In genomic region chr22:44703269-44703870, GRCh38 we compare ENCODE assay signal across 8 cellular contexts. TPM values are rescaled to one million over a fixed set of nuclear protein-coding genes. Genes with fewer than 3 reads are reported as not detected.
DNase-seq lines count a peak whose midpoint lies in the region; ATAC-seq, FAIRE-seq and TF ChIP-seq lines count a peak whose summit lies in the region.

No MANE protein-coding gene starts in this region.

- H3K27me3 ChIP-seq in HepG2 (ENCODE audit: control insufficient read depth in 1 of 2, insufficient read depth in 2 of 2, low read length in 2 of 2) (no peaks in the 10 kb centered on the region), stomach smooth muscle (ENCODE audit: control insufficient read depth in 1 of 2, insufficient read depth in 2 of 2, low read length in 2 of 2) (peaks cover 25 to 33% of the 10 kb centered on the region in 2 donors)

- H3K9ac ChIP-seq in HepG2 (ENCODE audit: insufficient read depth, low read depth, low read length) (peak overlapping the region; percentile 78), stomach smooth muscle (ENCODE audit: low read length in 2 of 2) (no peak overlapping the region)

- H3K9me3 Mint-ChIP-seq in activated CD4-positive, alpha-beta T cell treated with anti-CD3 and anti-CD28 coated beads, Interleukin-2, amount 10 ng/mL, durations not matched to agents 24 days and 14 days, result no peaks in the 10 kb centered on the region
- no peaks in the 10 kb centered on the region for H3K9me3 Mint-ChIP-seq in activated naive CD8-positive, alpha-beta T cell treated with anti-CD3 and anti-CD28 coated beads, Interleukin-2, amount 10 ng/mL, durations not matched to agents 7 days and 5 days

- H3K4me2 ChIP-seq in HepG2 (ENCODE audit: low read depth, low read length), result peak overlapping the region; percentile 90

- H2AFZ ChIP-seq in HepG2 (ENCODE audit: low read length), result no peak overlapping the region

- 85% methylated on average over 17 of the region's 22 CpGs for WGBS in HepG2 (ENCODE audit: low lambda C conversion rate)

- no peaks in the 10 kb centered on the region for H3K9me3 ChIP-seq in HepG2 (ENCODE audit: low read length)
- H3K9me3 ChIP-seq in stomach smooth muscle (ENCODE audit: control insufficient read depth in 2 of 2, low read length in 2 of 2), result no peaks in the 10 kb centered on the region

- H3K79me2 ChIP-seq in HepG2 (ENCODE audit: insufficient read depth, low read length), result peaks cover 21% of the 10 kb centered on the region

- H3K36me3 Mint-ChIP-seq in activated CD4-positive, alpha-beta T cell treated with anti-CD3 and anti-CD28 coated beads, Interleukin-2, amount 10 ng/mL, durations not matched to agents 24 days and 14 days (ENCODE audit: low read depth), result peaks cover 1% of the 10 kb centered on the region
- peaks cover 3% of the 10 kb centered on the region for H3K36me3 Mint-ChIP-seq in activated naive CD8-positive, alpha-beta T cell treated with anti-CD3 and anti-CD28 coated beads, Interleukin-2, amount 10 ng/mL, durations not matched to agents 7 days and 5 days

- H3K27ac Mint-ChIP-seq in activated CD4-positive, alpha-beta T cell treated with anti-CD3 and anti-CD28 coated beads, Interleukin-2, amount 10 ng/mL, durations not matched to agents 24 days and 14 days, result no peak overlapping the region
- H3K27ac Mint-ChIP-seq in activated naive CD8-positive, alpha-beta T cell treated with anti-CD3 and anti-CD28 coated beads, Interleukin-2, amount 10 ng/mL, durations not matched to agents 7 days and 5 days, result no peak overlapping the region

- no peak for TF ChIP-seq EP300 in HepG2 (IDR thresholded peaks at IDR 0.05; ENCODE audit: low read depth in 2 of 2, low read length in 2 of 2)
- no peak for TF ChIP-seq EP300 in HepG2 (CRISPR knock-in tag; IDR thresholded peaks at IDR 0.05; ENCODE audit: borderline replicate concordance)

- in situ Hi-C loops in HepG2 (cut with HindIII; ENCODE audit: extremely low pct_ligation_motif_present, low pct_unique_long_range_greater_than_20kb), result no loop called here

- no peak for TF ChIP-seq RAD21 in HepG2 (CRISPR knock-in tag; IDR thresholded peaks at IDR 0.05)

- ATAC-seq in activated naive CD8-positive, alpha-beta T cell treated with anti-CD3 and anti-CD28 coated beads, Interleukin-2, amount 10 ng/mL, durations not matched to agents 7 days and 5 days (ENCODE audit: low read depth), result no peak
- ATAC-seq in HepG2 (no peak), GM18511 (IDR thresholded peaks at IDR 0.05; ENCODE audit: unreplicated experiment) (no peak)

- POLR2A ChIA-PET in activated naive CD8-positive, alpha-beta T cell treated with anti-CD3 and anti-CD28 coated beads, Interleukin-2, amount 10 ng/mL, durations not matched to agents 7 days and 5 days (lab: Charles Lee), result interaction anchor here (0.6 to 1.6 kb wide), 4 partner anchors 10 to 522 kb away, joined by 3 to 4 read pairs (median 3); partner anchors contain the start of gene PARVG
- POLR2A ChIA-PET in HepG2 (lab: Yijun Ruan, JAX), result no interaction called here

- H3K36me3 ChIP-seq in HepG2 (replicated peaks in 1 of 2; ENCODE audit: control insufficient read depth in 1 of 2, insufficient read depth in 2 of 2, low read length in 2 of 2), result peaks cover 1 to 11% of the 10 kb centered on the region in 2 experiments; a peak in 2 of 5 replicates
- H3K36me3 ChIP-seq in stomach smooth muscle (ENCODE audit: control insufficient read depth in 2 of 2, insufficient read depth in 2 of 2, low read length in 2 of 2), result no peaks in the 10 kb centered on the region

- FAIRE-seq in HepG2 (lab: Jason Lieb, UNC), result no peak

- H3K27me3 Mint-ChIP-seq in activated CD4-positive, alpha-beta T cell treated with anti-CD3 and anti-CD28 coated beads, Interleukin-2, amount 10 ng/mL, durations not matched to agents 24 days and 14 days, result peaks cover 3% of the 10 kb centered on the region
- H3K27me3 Mint-ChIP-seq in activated naive CD8-positive, alpha-beta T cell treated with anti-CD3 and anti-CD28 coated beads, Interleukin-2, amount 10 ng/mL, durations not matched to agents 7 days and 5 days, result no peaks in the 10 kb centered on the region

- no TSS peak for BruUV-seq in HepG2 (replicated peaks; lab: Mats Ljungman, UMichigan)

- peaks cover 10% of the 10 kb centered on the region; the same call in 1 of the 2 replicates for H4K20me1 ChIP-seq in HepG2 (ENCODE audit: insufficient read depth, low read length)

- peaks cover 29% of the 10 kb centered on the region for H3K4me1 ChIP-seq in HepG2 (ENCODE audit: insufficient read depth, low read length)
- H3K4me1 ChIP-seq in stomach smooth muscle (ENCODE audit: control insufficient read depth, insufficient read depth, low read length), result peaks cover 15% of the 10 kb centered on the region

- peak overlapping the region; percentile 75 to 88 (median 85); a peak in 5 of 6 replicates for H3K4me3 ChIP-seq in HepG2 (replicated peaks in 1 of 3; ENCODE audit: insufficient read depth in 1 of 3, low read depth in 2 of 3, low read length in 3 of 3)
- H3K4me3 ChIP-seq in stomach smooth muscle (ENCODE audit: low read length in 2 of 2), result peak overlapping the region; percentile 35 to 66

- CTCF ChIA-PET in HepG2 (lab: Yijun Ruan, JAX; ENCODE audit: low intra/inter-chr PET ratio, low total read pairs), result no interaction called here

- peaks cover 4% of the 10 kb centered on the region for H3K4me1 Mint-ChIP-seq in activated CD4-positive, alpha-beta T cell treated with anti-CD3 and anti-CD28 coated beads, Interleukin-2, amount 10 ng/mL, durations not matched to agents 24 days and 14 days
- peaks cover 10% of the 10 kb centered on the region for H3K4me1 Mint-ChIP-seq in activated naive CD8-positive, alpha-beta T cell treated with anti-CD3 and anti-CD28 coated beads, Interleukin-2, amount 10 ng/mL, durations not matched to agents 7 days and 5 days

- H3K27ac ChIP-seq in HepG2 (ENCODE audit: extremely low read length, insufficient read depth, low read length) (no peak overlapping the region), stomach smooth muscle (ENCODE audit: low read length) (no peak overlapping the region)

- intact Hi-C loops in activated CD4-positive, alpha-beta T cell treated with anti-CD3 and anti-CD28 coated beads, Interleukin-2, amount 10 ng/mL, durations not matched to agents 24 days and 14 days (cut with micrococcal nuclease), result no loop called here
- intact Hi-C loops in HepG2 (cut with micrococcal nuclease; ENCODE audit: unreplicated experiment), result no loop called here

- peak overlapping the region; percentile 75 for H3K4me3 Mint-ChIP-seq in activated CD4-positive, alpha-beta T cell treated with anti-CD3 and anti-CD28 coated beads, Interleukin-2, amount 10 ng/mL, durations not matched to agents 24 days and 14 days
- H3K4me3 Mint-ChIP-seq in activated naive CD8-positive, alpha-beta T cell treated with anti-CD3 and anti-CD28 coated beads, Interleukin-2, amount 10 ng/mL, durations not matched to agents 7 days and 5 days, result peak overlapping the region; percentile 74

- no peak for DNase-seq in activated CD4-positive, alpha-beta T cell treated with anti-CD3 and anti-CD28 coated beads, Interleukin-2, amount 10 ng/mL, durations not matched to agents 24 days and 14 days
- no peak for DNase-seq in activated CD4-positive, alpha-beta T cell treated with anti-CD3 and anti-CD28 coated beads for 4 hours
- DNase-seq in activated naive CD8-positive, alpha-beta T cell treated with anti-CD3 and anti-CD28 coated beads, Interleukin-2, amount 10 ng/mL, durations not matched to agents 7 days and 5 days, result no peak
- no peak for DNase-seq in HepG2 (ENCODE audit: low spot score)
- no peak for DNase-seq in NCI-H82 treated with DMSO at 0.1 percent for 48 hours (lab: John Stamatoyannopoulos, UW; ENCODE audit: unreplicated experiment)
- DNase-seq in NCI-H1436 treated with DMSO at 0.1 percent for 48 hours (lab: John Stamatoyannopoulos, UW), result no peak

- no peak for TF ChIP-seq CTCF in HepG2 (CRISPR knock-in tag; IDR thresholded peaks at IDR 0.05)

- TF ChIP-seq POLR2A in HepG2 (IDR thresholded peaks at IDR 0.05; ENCODE audit: insufficient read depth in 1 of 2, low read depth in 2 of 2, low read length in 2 of 2), result no peak

RNA-seq across cellular contexts. Expression of gene PRR5, which starts 1.4 kb away (rescaled TPM):
- 22.7 and 23.6 TPM in 2 replicates for total RNA-seq in activated CD4-positive, alpha-beta T cell treated with anti-CD3 and anti-CD28 coated beads, Interleukin-2, amount 10 ng/mL, durations not matched to agents 24 days and 14 days
- total RNA-seq in activated naive CD8-positive, alpha-beta T cell treated with anti-CD3 and anti-CD28 coated beads, Interleukin-2, amount 10 ng/mL, durations not matched to agents 7 days and 5 days, result 10 to 100 TPM; 51.5 to 52.3 TPM
- total RNA-seq in HepG2 (2016; rRNA removed; fragmentation: Illumina TruSeq; extraction: Trizol), result 19.4 and 27.5 TPM in 2 replicates
- total RNA-seq in HepG2 (2016; cell fraction: cytosol; rRNA removed; fragmentation: Illumina TruSeq; extraction: Trizol; ENCODE audit: low read depth), result 11.8 and 14.1 TPM in 2 replicates
- 18.0 and 27.8 TPM in 2 replicates for total RNA-seq in HepG2 (2016; cell fraction: insoluble cytoplasmic fraction; rRNA removed; fragmentation: Illumina TruSeq; extraction: Trizol)
- total RNA-seq in HepG2 (2016; cell fraction: membrane; rRNA removed; fragmentation: Illumina TruSeq; extraction: Trizol), result 20.5 and 24.3 TPM in 2 replicates
- total RNA-seq in HepG2 (2016; cell fraction: nucleus; rRNA removed; fragmentation: Illumina TruSeq; extraction: Trizol), result 29.0 and 30.8 TPM in 2 replicates
- polyA plus RNA-seq in HepG2 (2011; rRNA removed), result 11.6 and 14.2 TPM in 2 replicates
- polyA plus RNA-seq in HepG2 (2011; cell fraction: cytosol; rRNA removed), result 10.6 and 15.7 TPM in 2 replicates
- 37.8 and 39.5 TPM in 2 replicates for polyA plus RNA-seq in HepG2 (2011; cell fraction: nucleus; rRNA removed)
- polyA plus RNA-seq in HepG2 (2012), result 9.0 and 15.0 TPM in 2 replicates
- 15.7 and 19.9 TPM in 2 replicates for polyA plus RNA-seq in HepG2 (2016; cell fraction: cytosol; fragmentation: Illumina TruSeq; extraction: Trizol; ENCODE audit: low read depth)
- polyA plus RNA-seq in HepG2 (2016; cell fraction: insoluble cytoplasmic fraction; fragmentation: Illumina TruSeq; extraction: Trizol; ENCODE audit: low read depth), result 27.0 and 28.3 TPM in 2 replicates
- polyA plus RNA-seq in HepG2 (2016; cell fraction: membrane; fragmentation: Illumina TruSeq; extraction: Trizol; ENCODE audit: low read depth), result 23.3 and 25.4 TPM in 2 replicates
- polyA plus RNA-seq in HepG2 (2016; cell fraction: nucleus; fragmentation: Illumina TruSeq; extraction: Trizol; ENCODE audit: insufficient read depth, low read depth), result 52.2 and 53.0 TPM in 2 replicates
- polyA minus RNA-seq in HepG2 (2011; rRNA and poly(A)+ RNA removed; ENCODE audit: low replicate concordance), result 23.9 and 28.6 TPM in 2 replicates
- polyA minus RNA-seq in HepG2 (2011; cell fraction: cytosol; rRNA and poly(A)+ RNA removed), result 6.8 and 9.5 TPM in 2 replicates
- 24.1 and 24.2 TPM in 2 replicates for polyA minus RNA-seq in HepG2 (2011; cell fraction: nucleus; rRNA and poly(A)+ RNA removed)

RNA-seq across cellular contexts. Expression of gene ARHGAP8, which starts 49.0 kb away (rescaled TPM):
- 0.12 and 0.36 TPM in 2 replicates for total RNA-seq in activated CD4-positive, alpha-beta T cell treated with anti-CD3 and anti-CD28 coated beads, Interleukin-2, amount 10 ng/mL, durations not matched to agents 24 days and 14 days
- 1 to 10 TPM; 2.2 to 2.9 TPM for total RNA-seq in activated naive CD8-positive, alpha-beta T cell treated with anti-CD3 and anti-CD28 coated beads, Interleukin-2, amount 10 ng/mL, durations not matched to agents 7 days and 5 days
- 0.07 and 0.17 TPM in 2 replicates for total RNA-seq in HepG2 (2016; rRNA removed; fragmentation: Illumina TruSeq; extraction: Trizol)
- total RNA-seq in HepG2 (2016; cell fraction: cytosol; rRNA removed; fragmentation: Illumina TruSeq; extraction: Trizol; ENCODE audit: low read depth), result 0.20 TPM in 1 of 2 replicates, not detected in the other
- total RNA-seq in HepG2 (2016; cell fraction: insoluble cytoplasmic fraction; rRNA removed; fragmentation: Illumina TruSeq; extraction: Trizol), result 0.11 TPM in 1 of 2 replicates, not detected in the other
- 0.25 and 0.45 TPM in 2 replicates for total RNA-seq in HepG2 (2016; cell fraction: membrane; rRNA removed; fragmentation: Illumina TruSeq; extraction: Trizol)
- not detected in 2 replicates for total RNA-seq in HepG2 (2016; cell fraction: nucleus; rRNA removed; fragmentation: Illumina TruSeq; extraction: Trizol)
- 0.72 TPM in 1 of 2 replicates, not detected in the other for polyA plus RNA-seq in HepG2 (2011; rRNA removed)
- 0.05 TPM in 1 of 2 replicates, not detected in the other for polyA plus RNA-seq in HepG2 (2011; cell fraction: cytosol; rRNA removed)
- 0.09 TPM in 1 of 2 replicates, not detected in the other for polyA plus RNA-seq in HepG2 (2011; cell fraction: nucleus; rRNA removed)
- not detected in 2 replicates for polyA plus RNA-seq in HepG2 (2012)
- polyA plus RNA-seq in HepG2 (2016; cell fraction: cytosol; fragmentation: Illumina TruSeq; extraction: Trizol; ENCODE audit: low read depth), result 0.15 TPM in 1 of 2 replicates, not detected in the other
- polyA plus RNA-seq in HepG2 (2016; cell fraction: insoluble cytoplasmic fraction; fragmentation: Illumina TruSeq; extraction: Trizol; ENCODE audit: low read depth), result 0.32 TPM in 1 of 2 replicates, not detected in the other
- polyA plus RNA-seq in HepG2 (2016; cell fraction: membrane; fragmentation: Illumina TruSeq; extraction: Trizol; ENCODE audit: low read depth), result 0.06 TPM in 1 of 2 replicates, not detected in the other
- polyA plus RNA-seq in HepG2 (2016; cell fraction: nucleus; fragmentation: Illumina TruSeq; extraction: Trizol; ENCODE audit: insufficient read depth, low read depth), result not detected in 2 replicates
- 0.08 and 0.91 TPM in 2 replicates for polyA minus RNA-seq in HepG2 (2011; rRNA and poly(A)+ RNA removed; ENCODE audit: low replicate concordance)
- polyA minus RNA-seq in HepG2 (2011; cell fraction: cytosol; rRNA and poly(A)+ RNA removed), result not detected in 2 replicates
- polyA minus RNA-seq in HepG2 (2011; cell fraction: nucleus; rRNA and poly(A)+ RNA removed), result not detected in 2 replicates
